In the genomic region with DNA sequence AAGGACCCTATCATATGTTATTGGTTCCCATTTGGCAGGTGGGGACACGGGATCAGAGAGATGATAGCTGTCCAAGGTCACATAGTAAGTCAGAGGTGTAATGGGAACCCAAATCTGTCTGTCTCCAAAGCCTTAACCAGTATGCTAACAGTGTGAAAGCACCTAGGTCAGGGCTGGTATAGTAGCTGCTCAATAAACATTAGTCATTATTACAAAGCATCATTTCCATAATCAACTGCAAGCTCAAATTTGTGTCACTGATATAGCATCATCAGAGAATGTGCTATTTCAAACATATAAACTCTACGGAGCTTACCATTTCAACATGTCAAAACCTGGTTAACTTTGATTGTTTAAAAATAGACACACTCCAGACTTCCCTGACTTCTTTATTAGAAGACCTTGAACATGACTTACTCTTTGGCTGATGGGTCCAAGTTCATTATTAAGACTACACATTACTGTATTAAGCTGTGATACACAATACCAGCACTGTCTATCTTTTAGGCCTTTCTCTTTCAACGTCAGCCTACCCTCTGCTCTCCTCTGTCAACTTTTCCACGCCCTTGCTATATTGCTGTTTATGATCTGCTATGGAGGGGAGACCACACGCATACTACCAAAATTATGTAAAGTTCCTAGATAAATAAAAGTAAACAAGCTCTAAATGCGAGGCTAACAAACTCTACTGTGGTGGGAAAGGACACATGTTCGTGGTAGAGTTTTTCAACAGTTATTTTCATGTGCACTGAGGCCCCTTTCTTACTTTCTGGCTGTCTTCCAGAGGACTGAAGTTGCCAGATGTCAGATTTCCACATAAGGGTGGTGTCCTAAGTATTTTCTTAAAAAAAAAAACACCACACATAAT, we compare ENCODE assay signal across 10 cellular contexts. TPM values are rescaled to one million over a fixed set of nuclear protein-coding genes. Genes with fewer than 3 reads are reported as not detected.
DNase-seq lines count a peak whose midpoint lies in the region; ATAC-seq and TF ChIP-seq lines count a peak whose summit lies in the region.
"Had no signal": no experiment of that assay in that cellular context is flagged by ENCODE, and none has a peak within 500 bp of the region (broad histone marks: within the 10 kb centered on the region; RNA-seq: fewer than 3 reads in every experiment).

No MANE protein-coding gene starts in this region.

- no peaks in the 10 kb centered on the region for H3K36me3 ChIP-seq in right atrium auricular region
- peaks cover 0 to 7% (median 5%) of the 10 kb centered on the region in 3 donors for H3K36me3 ChIP-seq in tibial artery

- ATAC-seq in HG03571 (IDR thresholded peaks at IDR 0.05; ENCODE audit: unreplicated experiment): peak; percentile 4
- no peak for ATAC-seq in activated CD8-positive, alpha-beta memory T cell treated with anti-CD3 and anti-CD28 coated beads, Interleukin-2, amount 10 ng/mL, durations not matched to agents 7 days and 5 days
- ATAC-seq: activated naive CD8-positive, alpha-beta T cell treated with anti-CD3 and anti-CD28 coated beads, Interleukin-2, amount 50 U/mL, for 24 hours had no signal

- no peaks in the 10 kb centered on the region for H3K27me3 Mint-ChIP-seq in activated CD8-positive, alpha-beta memory T cell treated with anti-CD3 and anti-CD28 coated beads, Interleukin-2, amount 10 ng/mL, durations not matched to agents 7 days and 5 days
- H3K27me3 Mint-ChIP-seq: activated naive CD8-positive, alpha-beta T cell treated with anti-CD3 and anti-CD28 coated beads, Interleukin-2, amount 50 U/mL, for 24 hours had no signal

- H3K27ac Mint-ChIP-seq in activated CD8-positive, alpha-beta memory T cell treated with anti-CD3 and anti-CD28 coated beads, Interleukin-2, amount 10 ng/mL, durations not matched to agents 7 days and 5 days: no peak overlapping the region
- H3K27ac Mint-ChIP-seq: activated naive CD8-positive, alpha-beta T cell treated with anti-CD3 and anti-CD28 coated beads, Interleukin-2, amount 50 U/mL, for 24 hours had no signal

- no peaks in the 10 kb centered on the region for H3K4me1 Mint-ChIP-seq in activated CD8-positive, alpha-beta memory T cell treated with anti-CD3 and anti-CD28 coated beads, Interleukin-2, amount 10 ng/mL, durations not matched to agents 7 days and 5 days

- no peaks in the 10 kb centered on the region for H3K9me3 Mint-ChIP-seq in activated CD8-positive, alpha-beta memory T cell treated with anti-CD3 and anti-CD28 coated beads, Interleukin-2, amount 10 ng/mL, durations not matched to agents 7 days and 5 days (ENCODE audit: low read depth)
- H3K9me3 Mint-ChIP-seq: activated naive CD8-positive, alpha-beta T cell treated with anti-CD3 and anti-CD28 coated beads, Interleukin-2, amount 50 U/mL, for 24 hours had no signal

- H3K4me3 ChIP-seq in right atrium auricular region: no peak overlapping the region
- no peak overlapping the region for H3K4me3 ChIP-seq in tibial artery

- CTCF ChIA-PET in activated CD8-positive, alpha-beta memory T cell treated with anti-CD3 and anti-CD28 coated beads, Interleukin-2, amount 10 ng/mL, durations not matched to agents 7 days and 5 days (lab: Charles Lee): interaction anchor here (0.7 to 2.0 kb wide), 3 partner anchors 30 to 130 kb away, joined by 3 to 8 read pairs (median 3); partner anchors contain the start of gene DNMBP

- H3K4me1 ChIP-seq in right atrium auricular region (peaks cover 0 to 33% of the 10 kb centered on the region in 2 donors), tibial artery (peaks cover 0 to 26% (median 6%) of the 10 kb centered on the region in 4 donors)

- TF ChIP-seq CTCF in right atrium auricular region (IDR thresholded peaks at IDR 0.05) (no peak), tibial artery (IDR thresholded peaks at IDR 0.05) (no peak)

- H3K27ac ChIP-seq in adipose tissue (ENCODE audit: low read depth, low read length) (peak overlapping the region; percentile 29), right atrium auricular region (peak overlapping the region; percentile 41 to 67), tibial artery (peak overlapping the region; percentile 56 to 74), caudate nucleus (ENCODE audit: low read depth, low read length) (no peak overlapping the region)

- H3K4me3 Mint-ChIP-seq in activated CD8-positive, alpha-beta memory T cell treated with anti-CD3 and anti-CD28 coated beads, Interleukin-2, amount 10 ng/mL, durations not matched to agents 7 days and 5 days: no peak overlapping the region
- H3K4me3 Mint-ChIP-seq: activated naive CD8-positive, alpha-beta T cell treated with anti-CD3 and anti-CD28 coated beads, Interleukin-2, amount 50 U/mL, for 24 hours had no signal

- H3K36me3 Mint-ChIP-seq in activated CD8-positive, alpha-beta memory T cell treated with anti-CD3 and anti-CD28 coated beads, Interleukin-2, amount 10 ng/mL, durations not matched to agents 7 days and 5 days: peaks cover under 1% of the 10 kb centered on the region

- H3K9me3 ChIP-seq in right atrium auricular region (no peaks in the 10 kb centered on the region), tibial artery (no peaks in the 10 kb centered on the region)

- 42 to 47% (median 47%) methylated on average over 7 of the region's 7 CpGs for WGBS in adipose tissue, 3 donors

- DNase-seq in right atrium auricular region (ENCODE audit: low spot score) (no peak), tibial artery (no peak), DMS114 treated with DMSO at 0.1 percent for 48 hours (lab: John Stamatoyannopoulos, UW; ENCODE audit: unreplicated experiment) (no peak), SKM-1 treated with dmso at 0.1 percent for 144 hours (lab: John Stamatoyannopoulos, UW; ENCODE audit: unreplicated experiment) (no peak), caudate nucleus (lab: John Stamatoyannopoulos, UW) (no peak)
- DNase-seq in activated CD8-positive, alpha-beta memory T cell treated with anti-CD3 and anti-CD28 coated beads, Interleukin-2, amount 10 ng/mL, durations not matched to agents 7 days and 5 days: no peak
- DNase-seq: activated naive CD8-positive, alpha-beta T cell treated with anti-CD3 and anti-CD28 coated beads, Interleukin-2, amount 50 U/mL, for 24 hours; NCI-H748 treated with DMSO at 0.1 percent for 48 hours had no signal

- intact Hi-C loops in tibial artery (cut with DNase I; ENCODE audit: low total_unique reads): no loop called here

- H3K27me3 ChIP-seq in right atrium auricular region (no peaks in the 10 kb centered on the region), tibial artery (no peaks in the 10 kb centered on the region)

RNA-seq across cellular contexts. Expression of gene DNMBP, which starts 33.6 kb away (rescaled TPM):
- polyA plus RNA-seq in adipose tissue: 10 to 100 TPM; 11.2 to 12.6 (median 11.3) TPM
- 1 to 10 TPM; 5.8 to 8.2 TPM for total RNA-seq in right atrium auricular region
- total RNA-seq in activated CD8-positive, alpha-beta memory T cell treated with anti-CD3 and anti-CD28 coated beads, Interleukin-2, amount 10 ng/mL, durations not matched to agents 7 days and 5 days: 1 to 10 TPM; 3.4 to 5.1 TPM
